In genomic region chr4:143399113-143399949, GRCh38 we compare ENCODE assay signal across 8 cellular contexts.
DNase-seq lines count a peak whose midpoint lies in the region; ATAC-seq, FAIRE-seq and TF ChIP-seq lines count a peak whose summit lies in the region.

No MANE protein-coding gene starts in this region.

- peaks cover 11% of the 10 kb centered on the region for H3K4me1 Mint-ChIP-seq in activated T-helper 1 cell treated with anti-CD3 and anti-CD28 coated beads, Interleukin-12 subunit alpha, Interleukin-12 subunit beta, Interleukin-2, Interleukin-4 antibody, amounts not matched to agents 30 ng/mL and 10 ng/mL and 1 ng/mL, durations not matched to agents 14 hours and 24 hours and 36 hours (ENCODE audit: low read depth)

- DNase-seq in Caki2 (ENCODE audit: low read depth): peak; percentile 28
- peak; percentile 87 for DNase-seq in OCI-M1 (lab: John Stamatoyannopoulos, UW)
- DNase-seq in activated T-helper 1 cell treated with anti-CD3 and anti-CD28 coated beads, Interleukin-12 subunit alpha, Interleukin-12 subunit beta, Interleukin-2, Interleukin-4 antibody, amounts not matched to agents 30 ng/mL and 10 ng/mL and 1 ng/mL, durations not matched to agents 14 hours and 24 hours and 36 hours (ENCODE audit: low spot score): no peak
- no peak for DNase-seq in epidermal melanocyte (ENCODE audit: insufficient read length, low spot score)

- no peak overlapping the region for H3K27ac ChIP-seq in neutrophil

- TF ChIP-seq CTCF in neutrophil (IDR thresholded peaks at IDR 0.05): peak; percentile 44

- ATAC-seq in GM19043 (IDR thresholded peaks at IDR 0.05; ENCODE audit: low read depth, unreplicated experiment) (peak; percentile 40), HG03432 (IDR thresholded peaks at IDR 0.05; ENCODE audit: unreplicated experiment) (peak; percentile 55)

- no peaks in the 10 kb centered on the region for H3K9me3 ChIP-seq in neutrophil

- H3K36me3 ChIP-seq in neutrophil: no peaks in the 10 kb centered on the region

- H3K4me3 Mint-ChIP-seq in activated T-helper 1 cell treated with anti-CD3 and anti-CD28 coated beads, Interleukin-12 subunit alpha, Interleukin-12 subunit beta, Interleukin-2, Interleukin-4 antibody, amounts not matched to agents 30 ng/mL and 10 ng/mL and 1 ng/mL, durations not matched to agents 14 hours and 24 hours and 36 hours: no peak overlapping the region

- no peaks in the 10 kb centered on the region for H3K27me3 ChIP-seq in neutrophil

- intact Hi-C loops in activated T-helper 1 cell treated with anti-CD3 and anti-CD28 coated beads, Interleukin-12 subunit alpha, Interleukin-12 subunit beta, Interleukin-2, Interleukin-4 antibody, amounts not matched to agents 30 ng/mL and 10 ng/mL and 1 ng/mL, durations not matched to agents 14 hours and 24 hours and 36 hours (cut with micrococcal nuclease): loop anchor here (2.0 to 5.0 kb wide), 3 partner anchors 83 to 212 kb away; partner anchors contain the start of gene SMARCA5

- in situ Hi-C loops in Caki2 (cut with HindIII; ENCODE audit: low pct_unique_long_range_greater_than_20kb, low sequenced_read_pairs): no loop called here

- no peaks in the 10 kb centered on the region for H3K9me3 Mint-ChIP-seq in activated T-helper 1 cell treated with anti-CD3 and anti-CD28 coated beads, Interleukin-12 subunit alpha, Interleukin-12 subunit beta, Interleukin-2, Interleukin-4 antibody, amounts not matched to agents 30 ng/mL and 10 ng/mL and 1 ng/mL, durations not matched to agents 14 hours and 24 hours and 36 hours

- H3K27me3 Mint-ChIP-seq in activated T-helper 1 cell treated with anti-CD3 and anti-CD28 coated beads, Interleukin-12 subunit alpha, Interleukin-12 subunit beta, Interleukin-2, Interleukin-4 antibody, amounts not matched to agents 30 ng/mL and 10 ng/mL and 1 ng/mL, durations not matched to agents 14 hours and 24 hours and 36 hours (ENCODE audit: insufficient read depth): peaks cover 17% of the 10 kb centered on the region

- H3K36me3 Mint-ChIP-seq in activated T-helper 1 cell treated with anti-CD3 and anti-CD28 coated beads, Interleukin-12 subunit alpha, Interleukin-12 subunit beta, Interleukin-2, Interleukin-4 antibody, amounts not matched to agents 30 ng/mL and 10 ng/mL and 1 ng/mL, durations not matched to agents 14 hours and 24 hours and 36 hours (ENCODE audit: low read depth): no peaks in the 10 kb centered on the region

- FAIRE-seq in endometrium (lab: Jason Lieb, UNC): peak; percentile 55

- peaks cover 0 to 6% of the 10 kb centered on the region in 2 experiments for H3K4me1 ChIP-seq in neutrophil (ENCODE audit: control insufficient read depth in 1 of 2, insufficient read depth in 1 of 2, low read depth in 1 of 2, low read length in 1 of 2)

- no peak overlapping the region for H3K27ac Mint-ChIP-seq in activated T-helper 1 cell treated with anti-CD3 and anti-CD28 coated beads, Interleukin-12 subunit alpha, Interleukin-12 subunit beta, Interleukin-2, Interleukin-4 antibody, amounts not matched to agents 30 ng/mL and 10 ng/mL and 1 ng/mL, durations not matched to agents 14 hours and 24 hours and 36 hours

- H3K4me3 ChIP-seq in neutrophil (ENCODE audit: low read depth in 1 of 2, low read length in 1 of 2): no peak overlapping the region

Comparison
In these comparisons a context has a peak if more than half of its experiments do, and no peak if none do; other contexts are left out.
1. DNase-seq: peak in Caki2 (single experiment) and OCI-M1 (single experiment); none in activated T-helper 1 cell treated with anti-CD3 and anti-CD28 coated beads, Interleukin-12 subunit alpha, Interleukin-12 subunit beta, Interleukin-2, Interleukin-4 antibody, amounts not matched to agents 30 ng/mL and 10 ng/mL and 1 ng/mL, durations not matched to agents 14 hours and 24 hours and 36 hours (single experiment) and epidermal melanocyte (single experiment).